18 cellular contexts compared by ENCODE assay signal in genomic region chr18:8283901-8284585, GRCh38.
DNase-seq lines count a peak whose midpoint lies in the region; ATAC-seq, FAIRE-seq and TF ChIP-seq lines count a peak whose summit lies in the region.
"Had no signal": no experiment of that assay in that cellular context is flagged by ENCODE, and none has a peak within 500 bp of the region (broad histone marks: within the 10 kb centered on the region; RNA-seq: fewer than 3 reads in every experiment).

No MANE protein-coding gene starts in this region.

- no peaks in the 10 kb centered on the region for H3K79me2 ChIP-seq in HepG2 (ENCODE audit: insufficient read depth, low read length)

- ATAC-seq in HepG2 (peak; percentile 73), upper lobe of left lung (ENCODE audit: low FRiP score in 2 of 2) (no peak), gastroesophageal sphincter (no peak)
- ATAC-seq: left cardiac atrium had no signal

- H3K36me3 ChIP-seq in HepG2 (replicated peaks in 1 of 2; ENCODE audit: control insufficient read depth in 1 of 2, insufficient read depth in 2 of 2, low read length in 2 of 2), result no peaks in the 10 kb centered on the region
- no peaks in the 10 kb centered on the region for H3K36me3 ChIP-seq in upper lobe of left lung
- H3K36me3 ChIP-seq in gastroesophageal sphincter, result no peaks in the 10 kb centered on the region

- H3K9me3 ChIP-seq in HepG2 (ENCODE audit: low read length), result no peaks in the 10 kb centered on the region
- no peaks in the 10 kb centered on the region for H3K9me3 ChIP-seq in upper lobe of left lung
- no peaks in the 10 kb centered on the region for H3K9me3 ChIP-seq in gastroesophageal sphincter

- TF ChIP-seq EP300 in HepG2 (IDR thresholded peaks at IDR 0.05; ENCODE audit: low read depth in 2 of 2, low read length in 2 of 2) (peak in 1 of 2 experiments; percentile 45; a peak in 1 of 4 replicates), HepG2 (CRISPR knock-in tag; IDR thresholded peaks at IDR 0.05; ENCODE audit: borderline replicate concordance) (no peak), upper lobe of left lung (IDR thresholded peaks at IDR 0.05) (no peak), gastroesophageal sphincter (IDR thresholded peaks at IDR 0.05) (no peak)

- BruUV-seq in HepG2 (replicated peaks; lab: Mats Ljungman, UMichigan), result no TSS peak

- peaks cover 12% of the 10 kb centered on the region for H3K4me1 ChIP-seq in HepG2 (ENCODE audit: insufficient read depth, low read length)
- H3K4me1 ChIP-seq in upper lobe of left lung, result peaks cover 3 to 21% (median 11%) of the 10 kb centered on the region in 4 donors
- H3K4me1 ChIP-seq in gastroesophageal sphincter, result peaks cover 0 to 10% (median 0%) of the 10 kb centered on the region in 3 donors

- in situ Hi-C loops in HepG2 (cut with HindIII; ENCODE audit: extremely low pct_ligation_motif_present, low pct_unique_long_range_greater_than_20kb), result no loop called here

- peak overlapping the region; percentile 20; the same call in 1 of the 2 replicates for H3K4me2 ChIP-seq in HepG2 (ENCODE audit: low read depth, low read length)

- no peaks in the 10 kb centered on the region for H4K20me1 ChIP-seq in HepG2 (ENCODE audit: insufficient read depth, low read length)

- no peak overlapping the region for H3K4me3 ChIP-seq in cardiac fibroblast (replicated peaks in 1 of 2; ENCODE audit: low read depth in 2 of 2, low read length in 2 of 2)
- no peak overlapping the region for H3K4me3 ChIP-seq in HepG2 (replicated peaks in 1 of 3; ENCODE audit: insufficient read depth in 1 of 3, low read depth in 2 of 3, low read length in 3 of 3)
- H3K4me3 ChIP-seq in upper lobe of left lung, result no peak overlapping the region
- no peak overlapping the region for H3K4me3 ChIP-seq in gastroesophageal sphincter

- FAIRE-seq in HepG2 (lab: Jason Lieb, UNC), result peak; percentile 15
- FAIRE-seq: A204.1 had no signal

- no peak overlapping the region for H2AFZ ChIP-seq in HepG2 (ENCODE audit: low read length)

- H3K27ac ChIP-seq in HepG2 (ENCODE audit: extremely low read length, insufficient read depth, low read length) (no peak overlapping the region), upper lobe of left lung (no peak overlapping the region), gastroesophageal sphincter (no peak overlapping the region)
- H3K27ac ChIP-seq: VCaP had no signal

- WGBS in HepG2 (ENCODE audit: low lambda C conversion rate), result 31% methylated on average over 3 of the region's 3 CpGs
- 41 to 46% methylated on average over 3 of the region's 3 CpGs for WGBS in upper lobe of left lung, 2 donors
- 20 to 28% methylated on average over 3 of the region's 3 CpGs for WGBS in gastroesophageal sphincter (ENCODE audit: low coverage in 1 of 2), 2 donors

- POLR2A ChIA-PET in HepG2 (lab: Yijun Ruan, JAX), result no interaction called here

- H3K9ac ChIP-seq in HepG2 (ENCODE audit: insufficient read depth, low read depth, low read length), result no peak overlapping the region

- H3K27me3 ChIP-seq in HepG2 (ENCODE audit: control insufficient read depth in 1 of 2, insufficient read depth in 2 of 2, low read length in 2 of 2) (no peaks in the 10 kb centered on the region), upper lobe of left lung (no peaks in the 10 kb centered on the region), gastroesophageal sphincter (no peaks in the 10 kb centered on the region)

- DNase-seq in NCI-H2227 treated with DMSO at 0.1 percent for 48 hours (lab: John Stamatoyannopoulos, UW) (peak; percentile 29), NCI-H2227 (lab: John Stamatoyannopoulos, UW; ENCODE audit: unreplicated experiment) (no peak), cardiac fibroblast (ENCODE audit: low read depth in 2 of 2) (peak; percentile 80 to 83), HepG2 (ENCODE audit: low spot score) (peak; percentile 78), NCI-H526 (lab: John Stamatoyannopoulos, UW) (no peak), upper lobe of left lung (no peak), DMS79 treated with DMSO at 0.1 percent for 48 hours (lab: John Stamatoyannopoulos, UW) (no peak)
- DNase-seq: activated naive CD4-positive, alpha-beta T cell treated with anti-CD3 and anti-CD28 coated beads for 36 hours; central memory CD4-positive, alpha-beta T cell; hippocampal formation; left cardiac atrium; MV-4-11; NCI-H446 treated with DMSO at 0.1 percent for 48 hours; stimulated activated CD4-positive, alpha-beta T cell treated with anti-CD3 and anti-CD28 coated beads, Interleukin-2, amount 100 ng/mL, for 24 hours; trophoblast cell had no signal

- CTCF ChIA-PET in HepG2 (lab: Yijun Ruan, JAX; ENCODE audit: low intra/inter-chr PET ratio, low total read pairs), result no interaction called here

- TF ChIP-seq POLR2A in HepG2 (IDR thresholded peaks at IDR 0.05; ENCODE audit: insufficient read depth in 1 of 2, low read depth in 2 of 2, low read length in 2 of 2) (no peak), upper lobe of left lung (IDR thresholded peaks at IDR 0.05) (no peak), gastroesophageal sphincter (IDR thresholded peaks at IDR 0.05) (no peak)

- no peak for TF ChIP-seq RAD21 in HepG2 (CRISPR knock-in tag; IDR thresholded peaks at IDR 0.05)

- intact Hi-C loops in HepG2 (cut with micrococcal nuclease; ENCODE audit: unreplicated experiment), result loop anchor here (5.0 kb wide), 1 partner anchor 58 kb away; no protein-coding TSS in a partner anchor

- TF ChIP-seq CTCF in cardiac fibroblast (IDR thresholded peaks at IDR 0.05; ENCODE audit: low read depth, low read length), result no peak
- TF ChIP-seq CTCF in HepG2 (CRISPR knock-in tag; IDR thresholded peaks at IDR 0.05), result no peak
- TF ChIP-seq CTCF in upper lobe of left lung (IDR thresholded peaks at IDR 0.05), result no peak
- TF ChIP-seq CTCF in gastroesophageal sphincter (IDR thresholded peaks at IDR 0.05), result no peak

TF ChIP-seq in HepG2, 621 proteins besides CTCF, POLR2A, EP300 and RAD21 (continues in another document):
- TF ChIP-seq SOX6 (IDR thresholded peaks at IDR 0.05), result no peak
- peak; percentile 47; the same call in 1 of the 2 replicates for TF ChIP-seq SOX6 (CRISPR knock-in tag; IDR thresholded peaks at IDR 0.05)
- TF ChIP-seq ZNF383 (CRISPR knock-in tag; IDR thresholded peaks at IDR 0.05; ENCODE audit: borderline replicate concordance), result no peak
- TF ChIP-seq HES4 (CRISPR knock-in tag; IDR thresholded peaks at IDR 0.05; ENCODE audit: borderline replicate concordance), result no peak
- TF ChIP-seq BCL6 (CRISPR knock-in tag; IDR thresholded peaks at IDR 0.05), result peak; percentile 84
- TF ChIP-seq SOX13 (IDR thresholded peaks at IDR 0.05), result no peak
- peak in 1 of 2 experiments; percentile 66; a peak in 2 of 4 replicates for TF ChIP-seq SOX13 (CRISPR knock-in tag; conservative IDR thresholded peaks at IDR 0.05 in 1 of 2, IDR thresholded peaks at IDR 0.05 in 1 of 2)
- peak; percentile 31; the same call in 1 of the 2 replicates for TF ChIP-seq SOX5 (CRISPR knock-in tag; IDR thresholded peaks at IDR 0.05; ENCODE audit: borderline replicate concordance)
- peak; percentile 40; the same call in 1 of the 2 replicates for TF ChIP-seq FOXA3 (CRISPR knock-in tag; IDR thresholded peaks at IDR 0.05)
- TF ChIP-seq ARID5B (CRISPR knock-in tag; IDR thresholded peaks at IDR 0.05), result 0 out of 2 replicates have a peak, but pooled peaks have one; percentile 29
- no peak for TF ChIP-seq ZBTB43 (CRISPR knock-in tag; conservative IDR thresholded peaks at IDR 0.05)
- TF ChIP-seq ZNF546 (CRISPR knock-in tag; conservative IDR thresholded peaks at IDR 0.05), result no peak

Comparison
In these comparisons a context has a peak if more than half of its experiments do, and no peak if none do; other contexts are left out.
1. DNase-seq: peak in NCI-H2227 treated with DMSO at 0.1 percent for 48 hours (single experiment), cardiac fibroblast (2 of 2) and HepG2 (single experiment); none in NCI-H2227 (single experiment), NCI-H526 (0 of 2), upper lobe of left lung (0 of 2) and DMS79 treated with DMSO at 0.1 percent for 48 hours (single experiment).